In genomic region chr6:71099649-71100048, GRCh38 we compare ENCODE assay signal across 4 cellular contexts.
"Had no signal": no experiment of that assay in that cellular context is flagged by ENCODE, and none has a peak within 500 bp of the region (broad histone marks: within the 10 kb centered on the region; RNA-seq: fewer than 3 reads in every experiment).

No MANE protein-coding gene starts in this region.

- H3K4me3 ChIP-seq: K562 had no signal

- H3K27ac ChIP-seq: HL-60, KMS-11 had no signal

- ATAC-seq: HepG2, K562 had no signal
